Comparison of ENCODE assay signal across 8 cellular contexts in the genomic region with DNA sequence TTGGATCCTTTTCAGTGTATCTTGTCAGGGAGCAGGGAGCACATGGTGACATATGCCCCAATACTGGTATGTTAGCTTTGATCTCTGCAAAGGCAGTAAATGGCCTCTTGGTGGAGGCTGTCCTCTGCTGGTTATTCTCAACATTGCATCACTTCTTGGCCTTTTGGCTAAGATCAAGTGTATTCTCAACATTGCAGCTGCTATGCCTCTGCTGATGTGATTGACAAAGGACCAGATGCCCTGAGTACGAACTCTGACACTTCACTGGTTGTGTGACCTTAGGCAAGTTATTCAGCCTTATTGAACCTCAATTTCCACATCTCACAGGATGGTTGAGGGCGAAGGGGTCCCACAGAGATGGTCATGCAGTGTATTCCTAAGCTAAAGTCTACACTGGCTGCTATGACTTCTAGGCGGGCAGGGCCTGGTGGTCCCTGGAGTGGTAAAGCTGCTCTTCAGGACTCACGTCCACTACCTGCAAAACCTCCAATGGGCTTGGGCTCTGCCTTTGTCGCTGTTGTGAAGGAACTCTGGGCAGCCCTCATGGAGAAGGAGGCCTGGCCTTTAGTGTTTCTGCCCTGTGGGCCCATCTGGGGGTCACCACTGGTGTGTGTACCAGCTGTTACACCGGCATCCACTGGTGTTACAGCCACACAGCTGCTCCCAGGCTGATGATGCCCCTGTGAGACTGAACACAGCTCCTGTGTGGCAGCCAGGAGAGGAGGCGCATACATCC.
DNase-seq lines count a peak whose midpoint lies in the region; ATAC-seq and TF ChIP-seq lines count a peak whose summit lies in the region.

No MANE protein-coding gene starts in this region.

- intact Hi-C loops in activated CD4-positive, alpha-beta T cell treated with anti-CD3 and anti-CD28 coated beads for 36 hours (cut with DNase I, micrococcal nuclease), result loop anchor here (1.0 to 10.0 kb wide), 4 partner anchors 61 to 509 kb away; no protein-coding TSS in a partner anchor

- peaks cover 21% of the 10 kb centered on the region for H3K4me1 Mint-ChIP-seq in activated CD4-positive, alpha-beta T cell treated with anti-CD3 and anti-CD28 coated beads for 36 hours

- H3K27ac ChIP-seq in suprapubic skin, result no peak overlapping the region

- no peaks in the 10 kb centered on the region for H3K27me3 Mint-ChIP-seq in activated CD4-positive, alpha-beta T cell treated with anti-CD3 and anti-CD28 coated beads for 36 hours

- no peak for TF ChIP-seq POLR2A in suprapubic skin (IDR thresholded peaks at IDR 0.05)

- 81% methylated on average over 7 of the region's 7 CpGs for WGBS in suprapubic skin

- POLR2A ChIA-PET in activated CD4-positive, alpha-beta T cell treated with anti-CD3 and anti-CD28 coated beads for 36 hours (lab: Charles Lee), result no interaction called here

- peak; percentile 72 for ATAC-seq in GM18517 (IDR thresholded peaks at IDR 0.05; ENCODE audit: unreplicated experiment)
- ATAC-seq in HG03460 (IDR thresholded peaks at IDR 0.05; ENCODE audit: unreplicated experiment), result peak; percentile 47
- peak; percentile 45 for ATAC-seq in activated CD4-positive, alpha-beta T cell treated with anti-CD3 and anti-CD28 coated beads for 36 hours

- no peaks in the 10 kb centered on the region for H3K36me3 ChIP-seq in suprapubic skin

- CTCF ChIA-PET in activated CD4-positive, alpha-beta T cell treated with anti-CD3 and anti-CD28 coated beads for 36 hours (lab: Charles Lee), result interaction anchor here (0.5 to 9.9 kb wide), 36 partner anchors 9 to 513 kb away, joined by 3 to 256 read pairs (median 4); partner anchors contain the start of gene BCAR3

- H3K4me1 ChIP-seq in suprapubic skin, result peaks cover 28% of the 10 kb centered on the region

- no peak overlapping the region for H3K4me3 ChIP-seq in suprapubic skin

- no peaks in the 10 kb centered on the region for H3K9me3 ChIP-seq in suprapubic skin

- no peaks in the 10 kb centered on the region for H3K36me3 Mint-ChIP-seq in activated CD4-positive, alpha-beta T cell treated with anti-CD3 and anti-CD28 coated beads for 36 hours (ENCODE audit: low read depth)

- no peak overlapping the region for H3K4me3 Mint-ChIP-seq in activated CD4-positive, alpha-beta T cell treated with anti-CD3 and anti-CD28 coated beads for 36 hours

- H3K27me3 ChIP-seq in suprapubic skin, result no peaks in the 10 kb centered on the region

- H3K27ac Mint-ChIP-seq in activated CD4-positive, alpha-beta T cell treated with anti-CD3 and anti-CD28 coated beads for 36 hours, result no peak overlapping the region

- H3K9me3 Mint-ChIP-seq in activated CD4-positive, alpha-beta T cell treated with anti-CD3 and anti-CD28 coated beads for 36 hours (ENCODE audit: low read depth), result no peaks in the 10 kb centered on the region

- TF ChIP-seq EP300 in suprapubic skin (IDR thresholded peaks at IDR 0.05), result no peak

- peak; percentile 73 for DNase-seq in AG20443 (ENCODE audit: low spot score)
- DNase-seq in NCI-H446 treated with DMSO at 0.1 percent for 48 hours (lab: John Stamatoyannopoulos, UW), result peak; percentile 79
- DNase-seq in activated CD4-positive, alpha-beta T cell treated with anti-CD3 and anti-CD28 coated beads for 36 hours, result peak; percentile 67
- DNase-seq in epidermal melanocyte (ENCODE audit: insufficient read length, low spot score), result peak; percentile 64
- DNase-seq in midbrain (lab: John Stamatoyannopoulos, UW), result peak; percentile 90
- no peak for DNase-seq in suprapubic skin (ENCODE audit: low spot score in 2 of 2)

- TF ChIP-seq CTCF in suprapubic skin (IDR thresholded peaks at IDR 0.05), result peak; percentile 85 to 86

Comparison
In these comparisons a context has a peak if more than half of its experiments do, and no peak if none do; other contexts are left out.
1. DNase-seq: peak in AG20443 (single experiment), NCI-H446 treated with DMSO at 0.1 percent for 48 hours (single experiment), activated CD4-positive, alpha-beta T cell treated with anti-CD3 and anti-CD28 coated beads for 36 hours (single experiment), epidermal melanocyte (single experiment) and midbrain (single experiment); none in suprapubic skin (0 of 2).
2. Peak in every context shown above with its lines, with median percentiles within 50 percentile points of each other: ATAC-seq.